ENCODE assay signal across 8 cellular contexts in the genomic region with DNA sequence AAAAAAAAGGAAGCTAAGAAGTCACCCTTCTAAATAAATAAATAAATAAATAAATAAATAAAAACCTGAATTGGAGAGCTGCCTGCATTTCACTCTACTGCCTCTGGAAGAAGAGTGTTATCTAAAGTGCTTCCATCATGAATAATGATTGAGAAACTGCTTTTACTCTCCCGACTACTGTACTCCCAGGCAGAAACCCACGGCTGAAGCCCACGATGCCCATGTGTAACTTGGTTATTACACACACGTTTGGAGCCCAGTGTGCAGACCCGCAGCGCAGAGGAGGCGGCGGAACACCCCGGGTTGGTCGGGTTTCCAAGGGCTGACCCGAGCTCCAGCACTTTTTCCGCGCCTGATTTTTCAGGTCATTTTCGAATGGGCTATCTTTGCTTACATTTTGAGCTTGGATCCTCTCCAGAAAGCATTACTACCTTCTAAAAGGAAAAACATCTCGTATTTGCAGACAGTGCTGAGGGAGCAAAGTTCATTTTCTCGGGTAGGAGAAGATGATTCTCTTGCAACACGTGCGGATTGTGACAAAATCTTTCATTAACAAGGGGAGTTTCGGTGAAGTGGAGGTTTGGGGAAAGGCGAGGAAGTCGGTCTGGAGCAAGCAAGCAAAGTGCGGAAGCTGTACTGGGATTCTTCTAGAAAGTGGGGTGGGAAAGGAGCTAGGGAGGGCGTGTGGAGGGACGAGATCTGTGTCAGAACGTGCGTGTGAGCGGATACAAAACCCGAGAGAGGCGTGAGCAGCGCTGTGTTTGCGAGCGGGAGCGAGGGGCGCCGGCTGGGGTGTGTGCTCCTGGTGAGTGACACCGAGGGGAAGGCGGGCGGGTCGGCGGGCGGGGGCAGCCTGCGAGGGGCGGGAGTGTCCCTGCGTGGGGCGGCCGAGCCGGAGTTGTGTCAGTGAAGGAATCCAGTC. TPM values are rescaled to one million over a fixed set of nuclear protein-coding genes. Genes with fewer than 3 reads are reported as not detected.
DNase-seq lines count a peak whose midpoint lies in the region; ATAC-seq and TF ChIP-seq lines count a peak whose summit lies in the region.

A gene with protein sequence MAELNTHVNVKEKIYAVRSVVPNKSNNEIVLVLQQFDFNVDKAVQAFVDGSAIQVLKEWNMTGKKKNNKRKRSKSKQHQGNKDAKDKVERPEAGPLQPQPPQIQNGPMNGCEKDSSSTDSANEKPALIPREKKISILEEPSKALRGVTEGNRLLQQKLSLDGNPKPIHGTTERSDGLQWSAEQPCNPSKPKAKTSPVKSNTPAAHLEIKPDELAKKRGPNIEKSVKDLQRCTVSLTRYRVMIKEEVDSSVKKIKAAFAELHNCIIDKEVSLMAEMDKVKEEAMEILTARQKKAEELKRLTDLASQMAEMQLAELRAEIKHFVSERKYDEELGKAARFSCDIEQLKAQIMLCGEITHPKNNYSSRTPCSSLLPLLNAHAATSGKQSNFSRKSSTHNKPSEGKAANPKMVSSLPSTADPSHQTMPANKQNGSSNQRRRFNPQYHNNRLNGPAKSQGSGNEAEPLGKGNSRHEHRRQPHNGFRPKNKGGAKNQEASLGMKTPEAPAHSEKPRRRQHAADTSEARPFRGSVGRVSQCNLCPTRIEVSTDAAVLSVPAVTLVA (plus strand): TSS at position 897 of the 922 bp plus-strand sequence. CDS start 82,552 bp downstream, outside the sequence.

- peaks cover 3% of the 10 kb centered on the region; the same call in 1 of the 2 replicates for H4K20me1 ChIP-seq in SK-N-SH (ENCODE audit: insufficient read depth)

- no peaks in the 10 kb centered on the region for H3K9me2 ChIP-seq in SK-N-SH

- peak within 1 kb of the TSS; percentile 80 for H2AFZ ChIP-seq in SK-N-SH (ENCODE audit: low read depth)
- H2AFZ ChIP-seq in neuron (ENCODE audit: low read depth, low read length), result peak within 1 kb of the TSS; percentile 95

- CTCF ChIA-PET in SK-N-SH (lab: Yijun Ruan, JAX), result interaction anchor here (0.7 to 2.9 kb wide), 14 partner anchors 9 to 343 kb away, joined by 3 to 14 read pairs (median 4); no protein-coding TSS in a partner anchor
- CTCF ChIA-PET in activated naive CD4-positive, alpha-beta T cell treated with anti-CD3 and anti-CD28 coated beads, Interleukin-2, amount 10 ng/mL, durations not matched to agents 7 days and 5 days (lab: Charles Lee), result interaction anchor here (0.8 to 1.6 kb wide), 9 partner anchors 123 to 332 kb away, joined by 3 to 6 read pairs (median 3); no protein-coding TSS in a partner anchor

- peak within 1 kb of the TSS; percentile 77 for H3K4me3 ChIP-seq in CD4-positive, CD25-positive, alpha-beta regulatory T cell (ENCODE audit: low read depth, low read length)
- H3K4me3 ChIP-seq in SK-N-SH (ENCODE audit: low read depth in 2 of 2, low read length in 1 of 2) (peak within 1 kb of the TSS; percentile 67 to 95), gastroesophageal sphincter (peak within 1 kb of the TSS; percentile 86), neuron (ENCODE audit: low read length) (peak within 1 kb of the TSS; percentile 56)

- H3K9me3 ChIP-seq in CD4-positive, CD25-positive, alpha-beta regulatory T cell (ENCODE audit: control insufficient read depth in 2 of 2, low read length in 2 of 2), result no peaks in the 10 kb centered on the region
- H3K9me3 ChIP-seq in SK-N-SH (no peaks in the 10 kb centered on the region), gastroesophageal sphincter (no peaks in the 10 kb centered on the region), neuron (ENCODE audit: low read length) (no peaks in the 10 kb centered on the region)

- peaks cover 0 to 23% (median 15%) of the 10 kb centered on the region in 4 donors for H3K4me1 Mint-ChIP-seq in CD4-positive, CD25-positive, alpha-beta regulatory T cell
- H3K4me1 Mint-ChIP-seq in activated naive CD4-positive, alpha-beta T cell treated with anti-CD3 and anti-CD28 coated beads, Interleukin-2, amount 10 ng/mL, durations not matched to agents 7 days and 5 days, result peaks cover 22% of the 10 kb centered on the region

- H3K36me3 ChIP-seq in CD4-positive, CD25-positive, alpha-beta regulatory T cell (ENCODE audit: control insufficient read depth, insufficient read depth, low read length), result no peaks in the 10 kb centered on the region
- H3K36me3 ChIP-seq in SK-N-SH (replicated peaks in 1 of 2; ENCODE audit: control insufficient read depth in 1 of 2, insufficient read depth in 2 of 2, low read length in 1 of 2) (no peaks in the 10 kb centered on the region), gastroesophageal sphincter (no peaks in the 10 kb centered on the region), neuron (ENCODE audit: insufficient read depth, low read length) (no peaks in the 10 kb centered on the region)

- H3K27ac Mint-ChIP-seq in CD4-positive, CD25-positive, alpha-beta regulatory T cell, result peak within 1 kb of the TSS; percentile 74 to 97 (median 86)
- H3K27ac Mint-ChIP-seq in activated naive CD4-positive, alpha-beta T cell treated with anti-CD3 and anti-CD28 coated beads, Interleukin-2, amount 10 ng/mL, durations not matched to agents 7 days and 5 days, result peak within 1 kb of the TSS; percentile 68

- peak within 1 kb of the TSS; percentile 90 to 99 (median 94) for H3K4me3 Mint-ChIP-seq in CD4-positive, CD25-positive, alpha-beta regulatory T cell
- H3K4me3 Mint-ChIP-seq in activated naive CD4-positive, alpha-beta T cell treated with anti-CD3 and anti-CD28 coated beads, Interleukin-2, amount 10 ng/mL, durations not matched to agents 7 days and 5 days, result peak within 1 kb of the TSS; percentile 85

- peaks cover 0 to 1% (median 0%) of the 10 kb centered on the region in 7 donors for H3K9me3 Mint-ChIP-seq in CD4-positive, CD25-positive, alpha-beta regulatory T cell
- H3K9me3 Mint-ChIP-seq in activated naive CD4-positive, alpha-beta T cell treated with anti-CD3 and anti-CD28 coated beads, Interleukin-2, amount 10 ng/mL, durations not matched to agents 7 days and 5 days, result no peaks in the 10 kb centered on the region

- WGBS in SK-N-SH (ENCODE audit: low lambda C conversion rate), result 1% methylated on average over 32 of the region's 47 CpGs
- 0 to 1% methylated on average over 4 to 33 of the region's 47 CpGs for WGBS in gastroesophageal sphincter (ENCODE audit: low coverage in 1 of 2), 2 donors

- no peaks in the 10 kb centered on the region for H3K36me3 Mint-ChIP-seq in CD4-positive, CD25-positive, alpha-beta regulatory T cell
- H3K36me3 Mint-ChIP-seq in activated naive CD4-positive, alpha-beta T cell treated with anti-CD3 and anti-CD28 coated beads, Interleukin-2, amount 10 ng/mL, durations not matched to agents 7 days and 5 days, result peaks cover 2% of the 10 kb centered on the region

- POLR2A ChIA-PET in SK-N-SH (lab: Yijun Ruan, JAX), result interaction anchor here (0.6 to 0.9 kb wide), 4 partner anchors 15 to 255 kb away, joined by 3 to 5 read pairs (median 3); no protein-coding TSS in a partner anchor

- peaks cover 38% of the 10 kb centered on the region for H3F3A ChIP-seq in SK-N-SH (replicated peaks; ENCODE audit: insufficient read depth)

- peak within 1 kb of the TSS; percentile 77 for H3K4me2 ChIP-seq in SK-N-SH

- H3K4me1 ChIP-seq in CD4-positive, CD25-positive, alpha-beta regulatory T cell (ENCODE audit: control insufficient read depth, insufficient read depth, low read length, poor library complexity, severe bottlenecking), result peaks cover 16% of the 10 kb centered on the region
- H3K4me1 ChIP-seq in SK-N-SH (ENCODE audit: control insufficient read depth in 1 of 2, insufficient read depth in 2 of 2, low read depth in 1 of 2, low read length in 1 of 2) (peaks cover 3 to 8% of the 10 kb centered on the region in 2 experiments; a peak in 3 of 4 replicates), gastroesophageal sphincter (peaks cover 0 to 30% (median 0%) of the 10 kb centered on the region in 3 donors), neuron (ENCODE audit: insufficient read depth, low read length) (peaks cover 35% of the 10 kb centered on the region)

- TF ChIP-seq CTCF in SK-N-SH (IDR thresholded peaks at IDR 0.05) (no peak; the same call in 1 of the 2 replicates), gastroesophageal sphincter (IDR thresholded peaks at IDR 0.05) (peak in 2 of 4 experiments; percentile 7 to 14)

- ATAC-seq in CD4-positive, CD25-positive, alpha-beta regulatory T cell (ENCODE audit: low read depth in 2 of 2), result peak; percentile 69 to 74
- peak; percentile 58 for ATAC-seq in GM19455 (IDR thresholded peaks at IDR 0.05; ENCODE audit: unreplicated experiment)
- ATAC-seq in gastroesophageal sphincter, result peak; percentile 82

- peak within 1 kb of the TSS; percentile 75 for H3K9ac ChIP-seq in SK-N-SH

- no peak for TF ChIP-seq RAD21 in SK-N-SH (IDR thresholded peaks at IDR 0.05; ENCODE audit: low read length)

- H3K79me2 ChIP-seq in SK-N-SH (ENCODE audit: insufficient read depth), result peaks cover 46% of the 10 kb centered on the region

- TF ChIP-seq EP300 in SK-N-SH (IDR thresholded peaks at IDR 0.05; ENCODE audit: borderline replicate concordance in 1 of 2, low read depth in 1 of 2, low read length in 1 of 2) (no peak), gastroesophageal sphincter (IDR thresholded peaks at IDR 0.05) (no peak)

- peak within 1 kb of the TSS; percentile 19 for H3K27ac ChIP-seq in CD4-positive, CD25-positive, alpha-beta regulatory T cell (ENCODE audit: insufficient read depth, low read length, poor library complexity, severe bottlenecking)
- H3K27ac ChIP-seq in SK-N-SH (ENCODE audit: low read depth in 2 of 2, low read length in 1 of 2) (peak within 1 kb of the TSS; percentile 71 to 92), gastroesophageal sphincter (peak within 1 kb of the TSS; percentile 77 to 95 (median 93)), temporal lobe (ENCODE audit: low read depth, low read length) (peak within 1 kb of the TSS; percentile 92)

- DNase-seq in CD4-positive, CD25-positive, alpha-beta regulatory T cell, result peak; percentile 19 to 77 (median 42)
- peak; percentile 87 for DNase-seq in HK-2 (ENCODE audit: unreplicated experiment)
- peak; percentile 70 for DNase-seq in SK-N-SH
- DNase-seq in activated naive CD4-positive, alpha-beta T cell treated with anti-CD3 and anti-CD28 coated beads, Interleukin-2, amount 10 ng/mL, durations not matched to agents 7 days and 5 days, result peak; percentile 73

- peak in 1 of 2 donors; percentile 46 for TF ChIP-seq POLR2A in gastroesophageal sphincter (IDR thresholded peaks at IDR 0.05)

- H3K27me3 Mint-ChIP-seq in CD4-positive, CD25-positive, alpha-beta regulatory T cell, result peaks cover 7% of the 10 kb centered on the region
- H3K27me3 Mint-ChIP-seq in activated naive CD4-positive, alpha-beta T cell treated with anti-CD3 and anti-CD28 coated beads, Interleukin-2, amount 10 ng/mL, durations not matched to agents 7 days and 5 days, result peaks cover 27% of the 10 kb centered on the region

- peaks cover 2% of the 10 kb centered on the region for H3K27me3 ChIP-seq in CD4-positive, CD25-positive, alpha-beta regulatory T cell (ENCODE audit: control insufficient read depth, insufficient read depth, low read length)
- H3K27me3 ChIP-seq in SK-N-SH (ENCODE audit: insufficient read depth) (no peaks in the 10 kb centered on the region), gastroesophageal sphincter (no peaks in the 10 kb centered on the region), neuron (ENCODE audit: insufficient read depth, low read length) (no peaks in the 10 kb centered on the region)

RNA-seq across cellular contexts. Expression of the gene that starts here (rescaled TPM):
- total RNA-seq in CD4-positive, CD25-positive, alpha-beta regulatory T cell, result 19.2 TPM
- 10 to 100 TPM in 3 of 4 donors, 1 to 10 TPM in 1; 9.9 to 20.9 (median 17.8) TPM for polyA plus RNA-seq in CD4-positive, CD25-positive, alpha-beta regulatory T cell
- 77.7 and 86.8 TPM in 2 replicates for polyA plus RNA-seq in SK-N-SH (2012; rRNA removed)
- polyA plus RNA-seq in SK-N-SH (2012; cell fraction: cytosol; rRNA removed), result 88.6 and 91.1 TPM in 2 replicates
- polyA plus RNA-seq in SK-N-SH (2012; cell fraction: nucleus; rRNA removed), result 42.9 and 50.4 TPM in 2 replicates
- total RNA-seq in gastroesophageal sphincter (100 to 1,000 TPM in 2 of 4 donors, 10 to 100 TPM in 2; 50.6 to 120 (median 91.5) TPM), temporal lobe (32.2 TPM)

Comparison
In these comparisons a context has a peak if more than half of its experiments do, and no peak if none do; other contexts are left out.
1. Peak in every context shown above with its lines: DNase-seq, ATAC-seq, H3K4me3 ChIP-seq and H3K27ac ChIP-seq.
2. H3K27ac ChIP-seq: peak in every context shown above with its lines; median percentile 93 in gastroesophageal sphincter; 92 in temporal lobe; 82 in SK-N-SH; 19 in CD4-positive, CD25-positive, alpha-beta regulatory T cell.